35 cellular contexts compared by ENCODE assay signal in genomic region chr2:47535073-47535472, GRCh38. TPM values are rescaled to one million over a fixed set of nuclear protein-coding genes. Genes with fewer than 3 reads are reported as not detected.
DNase-seq lines count a peak whose midpoint lies in the region; ATAC-seq and TF ChIP-seq lines count a peak whose summit lies in the region.
"Had no signal": no experiment of that assay in that cellular context is flagged by ENCODE, and none has a peak within 500 bp of the region (broad histone marks: within the 10 kb centered on the region; RNA-seq: fewer than 3 reads in every experiment).

No MANE protein-coding gene starts in this region.

- POLR2A ChIA-PET in SK-N-SH (lab: Yijun Ruan, JAX): no interaction called here

- H3K27me3 Mint-ChIP-seq in glutamatergic neuron (ENCODE audit: unreplicated experiment): peaks cover 2% of the 10 kb centered on the region
- no peaks in the 10 kb centered on the region for H3K27me3 Mint-ChIP-seq in activated T-cell treated with anti-CD3 and anti-CD28 coated beads, Interleukin-2, amount 50 U/mL, for 72 hours (ENCODE audit: low read depth)
- H3K27me3 Mint-ChIP-seq: activated CD4-positive, alpha-beta T cell treated with anti-CD3 and anti-CD28 coated beads, Interleukin-2, amount 10 ng/mL, durations not matched to agents 24 days and 14 days; B cell; stimulated activated naive CD8-positive, alpha-beta T cell treated with anti-CD3 and anti-CD28 coated beads, Interleukin-15, Interleukin-2, amounts not matched to agents 100 ng/mL and 50 ng/mL, for 24 hours had no signal

- no peaks in the 10 kb centered on the region for H3F3A ChIP-seq in SK-N-SH (replicated peaks; ENCODE audit: insufficient read depth)

- H3K4me3 ChIP-seq in SK-N-SH (ENCODE audit: low read depth in 2 of 2, low read length in 1 of 2): no peak overlapping the region
- H3K4me3 ChIP-seq: ascending aorta, coronary artery, spleen, testis had no signal

- no peak for TF ChIP-seq EP300 in SK-N-SH (IDR thresholded peaks at IDR 0.05; ENCODE audit: borderline replicate concordance in 1 of 2, low read depth in 1 of 2, low read length in 1 of 2)

- H3K27ac ChIP-seq in SK-N-SH (ENCODE audit: low read depth in 2 of 2, low read length in 1 of 2): peak overlapping the region in 1 of 2 experiments; percentile 45; a peak in 2 of 4 replicates
- H3K27ac ChIP-seq: ascending aorta, coronary artery, epithelial cell of prostate, parathyroid adenoma, spleen, testis had no signal

- TF ChIP-seq CTCF in SK-N-SH (IDR thresholded peaks at IDR 0.05) (no peak), glutamatergic neuron (IDR thresholded peaks at IDR 0.05; ENCODE audit: partially characterized antibody, unreplicated experiment) (no peak)

- no peaks in the 10 kb centered on the region for H4K20me1 ChIP-seq in SK-N-SH (ENCODE audit: insufficient read depth)

- H3K4me3 Mint-ChIP-seq in glutamatergic neuron (ENCODE audit: unreplicated experiment): no peak overlapping the region
- H3K4me3 Mint-ChIP-seq in activated T-cell treated with anti-CD3 and anti-CD28 coated beads, Interleukin-2, amount 50 U/mL, for 72 hours: no peak overlapping the region
- H3K4me3 Mint-ChIP-seq: activated CD4-positive, alpha-beta T cell treated with anti-CD3 and anti-CD28 coated beads, Interleukin-2, amount 10 ng/mL, durations not matched to agents 24 days and 14 days; B cell; CD8-positive, alpha-beta memory T cell; H9; immature natural killer cell; neural crest cell; stimulated activated naive CD8-positive, alpha-beta T cell treated with anti-CD3 and anti-CD28 coated beads, Interleukin-15, Interleukin-2, amounts not matched to agents 100 ng/mL and 50 ng/mL, for 24 hours had no signal

- peak overlapping the region; percentile 68 for H3K27ac Mint-ChIP-seq in glutamatergic neuron (ENCODE audit: unreplicated experiment)
- H3K27ac Mint-ChIP-seq in activated T-cell treated with anti-CD3 and anti-CD28 coated beads, Interleukin-2, amount 50 U/mL, for 72 hours: no peak overlapping the region
- H3K27ac Mint-ChIP-seq: activated CD4-positive, alpha-beta T cell treated with anti-CD3 and anti-CD28 coated beads, Interleukin-2, amount 10 ng/mL, durations not matched to agents 24 days and 14 days; activated naive CD4-positive, alpha-beta T cell treated with anti-CD3 and anti-CD28 coated beads, Interleukin-2, amount 50 U/mL, for 72 hours; B cell; CD8-positive, alpha-beta memory T cell; immature natural killer cell; stimulated activated naive CD8-positive, alpha-beta T cell treated with anti-CD3 and anti-CD28 coated beads, Interleukin-15, Interleukin-2, amounts not matched to agents 100 ng/mL and 50 ng/mL, for 24 hours had no signal

- no peaks in the 10 kb centered on the region for H3K36me3 Mint-ChIP-seq in glutamatergic neuron (ENCODE audit: unreplicated experiment)
- no peaks in the 10 kb centered on the region for H3K36me3 Mint-ChIP-seq in activated T-cell treated with anti-CD3 and anti-CD28 coated beads, Interleukin-2, amount 50 U/mL, for 72 hours (ENCODE audit: insufficient read depth in 2 of 2)
- H3K36me3 Mint-ChIP-seq: activated naive CD4-positive, alpha-beta T cell treated with anti-CD3 and anti-CD28 coated beads, Interleukin-2, amount 50 U/mL, for 72 hours; immature natural killer cell had no signal

- no peaks in the 10 kb centered on the region for H3K79me2 ChIP-seq in SK-N-SH (ENCODE audit: insufficient read depth)
- H3K79me2 ChIP-seq: parathyroid adenoma had no signal

- H3K4me1 ChIP-seq in SK-N-SH (ENCODE audit: control insufficient read depth in 1 of 2, insufficient read depth in 2 of 2, low read depth in 1 of 2, low read length in 1 of 2): peaks cover 0 to 17% of the 10 kb centered on the region in 2 experiments; a peak in 2 of 4 replicates
- H3K4me1 ChIP-seq: ascending aorta, parathyroid adenoma had no signal

- ATAC-seq in activated T-cell treated with anti-CD3 and anti-CD28 coated beads, Interleukin-2, amount 50 U/mL, for 72 hours (replicated peaks in 1 of 2): no peak
- ATAC-seq: activated naive CD4-positive, alpha-beta T cell treated with anti-CD3 and anti-CD28 coated beads, Interleukin-2, amount 50 U/mL, for 72 hours; left colon; Panc1 had no signal

- H3K9me3 ChIP-seq in SK-N-SH: no peaks in the 10 kb centered on the region
- H3K9me3 ChIP-seq: ascending aorta, spleen, testis had no signal

- TF ChIP-seq RAD21 in SK-N-SH (IDR thresholded peaks at IDR 0.05; ENCODE audit: low read length): no peak

- no peak overlapping the region for H2AFZ ChIP-seq in SK-N-SH (ENCODE audit: low read depth)
- H2AFZ ChIP-seq: parathyroid adenoma had no signal

- H3K9me3 Mint-ChIP-seq in glutamatergic neuron (ENCODE audit: unreplicated experiment): peaks cover 3% of the 10 kb centered on the region
- no peaks in the 10 kb centered on the region for H3K9me3 Mint-ChIP-seq in activated T-cell treated with anti-CD3 and anti-CD28 coated beads, Interleukin-2, amount 50 U/mL, for 72 hours
- H3K9me3 Mint-ChIP-seq: activated CD4-positive, alpha-beta T cell treated with anti-CD3 and anti-CD28 coated beads, Interleukin-2, amount 10 ng/mL, durations not matched to agents 24 days and 14 days; activated naive CD4-positive, alpha-beta T cell treated with anti-CD3 and anti-CD28 coated beads, Interleukin-2, amount 50 U/mL, for 72 hours; H9; immature natural killer cell; neural crest cell; stimulated activated naive CD8-positive, alpha-beta T cell treated with anti-CD3 and anti-CD28 coated beads, Interleukin-15, Interleukin-2, amounts not matched to agents 100 ng/mL and 50 ng/mL, for 24 hours had no signal

- H3K36me3 ChIP-seq in SK-N-SH (replicated peaks in 1 of 2; ENCODE audit: control insufficient read depth in 1 of 2, insufficient read depth in 2 of 2, low read length in 1 of 2): no peaks in the 10 kb centered on the region
- H3K36me3 ChIP-seq: ascending aorta, spleen had no signal

- WGBS in SK-N-SH (ENCODE audit: low lambda C conversion rate): 96% methylated on average over 3 of the region's 5 CpGs

- H3K4me1 Mint-ChIP-seq in glutamatergic neuron (ENCODE audit: low read depth, unreplicated experiment): peaks cover 11% of the 10 kb centered on the region
- H3K4me1 Mint-ChIP-seq in activated T-cell treated with anti-CD3 and anti-CD28 coated beads, Interleukin-2, amount 50 U/mL, for 72 hours (ENCODE audit: low read depth): no peaks in the 10 kb centered on the region
- H3K4me1 Mint-ChIP-seq: B cell; CD8-positive, alpha-beta memory T cell; immature natural killer cell had no signal

- H3K9ac ChIP-seq in SK-N-SH: no peak overlapping the region
- H3K9ac ChIP-seq: parathyroid adenoma had no signal

- H3K9me2 ChIP-seq in SK-N-SH: no peaks in the 10 kb centered on the region

- peak overlapping the region; percentile 26; the same call in 1 of the 2 replicates for H3K4me2 ChIP-seq in SK-N-SH

- H3K27me3 ChIP-seq in SK-N-SH (ENCODE audit: insufficient read depth): no peaks in the 10 kb centered on the region
- H3K27me3 ChIP-seq: ascending aorta, spleen, testis had no signal

- peak; percentile 47 for DNase-seq in NCI-H82 (lab: John Stamatoyannopoulos, UW)
- no peak for DNase-seq in NCI-H82 treated with DMSO at 0.1 percent for 48 hours (lab: John Stamatoyannopoulos, UW; ENCODE audit: unreplicated experiment)
- DNase-seq in SK-N-SH: no peak
- DNase-seq in glutamatergic neuron: no peak
- DNase-seq in NCI-H524 treated with DMSO at 0.1 percent for 48 hours (lab: John Stamatoyannopoulos, UW): no peak
- DNase-seq in NCI-H2029 treated with DMSO at 0.1 percent for 48 hours (lab: John Stamatoyannopoulos, UW): no peak
- DNase-seq in activated T-cell treated with anti-CD3 and anti-CD28 coated beads, Interleukin-2, amount 50 U/mL, for 72 hours: no peak
- DNase-seq: ACHN; activated CD4-positive, alpha-beta T cell treated with anti-CD3 and anti-CD28 coated beads, Interleukin-2, amount 10 ng/mL, durations not matched to agents 24 days and 14 days; activated CD8-positive, alpha-beta memory T cell treated with anti-CD3 and anti-CD28 coated beads for 24 hours; activated effector memory CD4-positive, alpha-beta T cell treated with Interleukin-2 at 50 U/mL for 16 hours; CD8-positive, alpha-beta memory T cell; effector CD8-positive, alpha-beta T cell; H9; immature natural killer cell; left colon; MV-4-11; NCI-H146; NCI-H526 treated with DMSO at 0.1 percent for 48 hours; SHP77; spleen; stimulated activated CD8-positive, alpha-beta memory T cell treated with anti-CD3 and anti-CD28 coated beads, Interleukin-4, amount 100 ng/mL, for 48 hours; T-helper 9 cell; testis had no signal

- CTCF ChIA-PET in SK-N-SH (lab: Yijun Ruan, JAX): interaction anchor here (0.6 to 2.1 kb wide), 3 partner anchors 14 to 232 kb away, joined by 3 to 7 read pairs (median 4); no protein-coding TSS in a partner anchor

TF ChIP-seq in SK-N-SH, 30 proteins besides CTCF, POLR2A, EP300 and RAD21 (continues in another document):
- TF ChIP-seq USF1 (IDR thresholded peaks at IDR 0.05; ENCODE audit: borderline replicate concordance, low read depth): no peak

RNA-seq across cellular contexts. Expression of gene KCNK12, which starts 35.7 kb away (rescaled TPM):
- polyA plus RNA-seq in SK-N-SH (2012; rRNA removed): 0.02 TPM in 1 of 2 replicates, not detected in the other
- 0.01 TPM in 1 of 2 replicates, not detected in the other for polyA plus RNA-seq in SK-N-SH (2012; cell fraction: cytosol; rRNA removed)
- polyA plus RNA-seq in SK-N-SH (2012; cell fraction: nucleus; rRNA removed): 0.01 TPM in 1 of 2 replicates, not detected in the other
- total RNA-seq in glutamatergic neuron (ENCODE audit: unreplicated experiment): 2.4 TPM
- under 1 TPM; 0.38 to 0.51 TPM for total RNA-seq in activated T-cell treated with anti-CD3 and anti-CD28 coated beads, Interleukin-2, amount 50 U/mL, for 72 hours
- total RNA-seq: ascending aorta, lung microvascular endothelial cell, ureter had no signal
